In the genomic region with DNA sequence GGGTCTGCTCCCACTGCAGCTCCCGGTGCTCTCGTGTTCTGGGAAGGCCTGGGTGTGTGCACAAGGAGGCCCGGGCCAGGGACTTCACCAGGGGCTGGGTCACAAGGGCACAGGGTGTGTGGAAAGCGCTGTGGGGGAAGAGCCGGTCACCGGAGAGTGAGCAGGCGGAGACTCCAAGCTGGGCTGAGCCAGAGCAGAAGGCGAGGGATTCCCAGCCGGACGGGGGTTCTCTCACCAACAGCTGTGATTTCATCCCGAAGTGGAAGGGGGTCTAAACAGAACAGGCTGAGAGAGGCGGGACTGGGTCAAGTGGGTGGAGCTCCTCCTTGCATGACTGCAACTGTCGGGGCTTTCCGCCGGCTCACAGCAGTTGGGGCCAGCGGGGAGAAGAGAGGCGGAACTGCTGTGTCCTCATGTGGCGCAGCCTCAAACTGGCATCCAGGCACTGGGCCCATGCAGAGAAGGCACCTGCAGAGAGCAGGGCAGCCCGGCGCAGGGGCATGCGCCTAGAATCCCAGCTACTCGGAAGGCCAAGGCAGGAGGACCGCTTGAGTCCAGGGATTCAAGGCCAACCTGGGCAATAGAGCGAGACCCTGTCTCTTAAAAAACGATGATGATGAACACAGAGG, we compare ENCODE assay signal across 8 cellular contexts. TPM values are rescaled to one million over a fixed set of nuclear protein-coding genes. Genes with fewer than 3 reads are reported as not detected.
DNase-seq lines count a peak whose midpoint lies in the region; ATAC-seq and TF ChIP-seq lines count a peak whose summit lies in the region.

No MANE protein-coding gene starts in this region.

- H3K27ac Mint-ChIP-seq in progenitor cell of endocrine pancreas = peak overlapping the region; percentile 41

- no peaks in the 10 kb centered on the region for H3K9me3 Mint-ChIP-seq in progenitor cell of endocrine pancreas (ENCODE audit: low read depth)

- peak; percentile 75 for DNase-seq in activated CD4-positive, alpha-beta T cell treated with anti-CD3 and anti-CD28 coated beads for 1 hour
- DNase-seq in dorsolateral prefrontal cortex = peak in 3 of 10 donors; percentile 46 to 76 (median 68)
- DNase-seq in progenitor cell of endocrine pancreas (ENCODE audit: low spot score, unreplicated experiment) = no peak
- no peak for DNase-seq in GM03348 (ENCODE audit: low spot score)
- no peak for DNase-seq in sigmoid colon
- DNase-seq in NCI-H2196 treated with DMSO at 0.1 percent for 48 hours (lab: John Stamatoyannopoulos, UW; ENCODE audit: unreplicated experiment) = no peak

- H3K36me3 ChIP-seq in sigmoid colon = peaks cover 0 to 62% (median 28%) of the 10 kb centered on the region in 4 donors

- no peaks in the 10 kb centered on the region for H3K27me3 ChIP-seq in dorsolateral prefrontal cortex
- no peaks in the 10 kb centered on the region for H3K27me3 ChIP-seq in sigmoid colon

- TF ChIP-seq POLR2A in GM19193 (IDR thresholded peaks at IDR 0.05; ENCODE audit: extremely low read depth, insufficient read depth, insufficient read length) (peak; percentile 86), sigmoid colon (IDR thresholded peaks at IDR 0.05) (no peak)

- ATAC-seq in HG03159 (IDR thresholded peaks at IDR 0.05; ENCODE audit: unreplicated experiment) = peak; percentile 62

- intact Hi-C loops in dorsolateral prefrontal cortex (cut with DNase I) (no loop called here), sigmoid colon (cut with DNase I) (no loop called here)

- H3K4me3 ChIP-seq in dorsolateral prefrontal cortex = peak overlapping the region in 1 of 59 donors; percentile 10
- H3K4me3 ChIP-seq in sigmoid colon = no peak overlapping the region

- no peak for TF ChIP-seq EP300 in sigmoid colon (IDR thresholded peaks at IDR 0.05)

- TF ChIP-seq CTCF in dorsolateral prefrontal cortex (IDR thresholded peaks at IDR 0.05 in 54 of 56, conservative IDR thresholded peaks at IDR 0.05 in 2 of 56; ENCODE audit: low read depth in 1 of 56, partially characterized antibody in 56 of 56) (no peak), progenitor cell of endocrine pancreas (IDR thresholded peaks at IDR 0.05; ENCODE audit: unreplicated experiment) (no peak), sigmoid colon (IDR thresholded peaks at IDR 0.05) (no peak)

- H3K27ac ChIP-seq in dorsolateral prefrontal cortex (peak overlapping the region in 53 of 59 donors; percentile 1 to 88 (median 65)), sigmoid colon (peak overlapping the region in 2 of 4 donors; percentile 47 to 49)

- H3K4me1 Mint-ChIP-seq in progenitor cell of endocrine pancreas (ENCODE audit: low read depth) = no peaks in the 10 kb centered on the region

- peaks cover 14% of the 10 kb centered on the region for H3K36me3 Mint-ChIP-seq in progenitor cell of endocrine pancreas (ENCODE audit: insufficient read depth)

- no peaks in the 10 kb centered on the region for H3K9me3 ChIP-seq in sigmoid colon

- H3K4me3 Mint-ChIP-seq in progenitor cell of endocrine pancreas (ENCODE audit: low read depth) = no peak overlapping the region

- 46 to 75% methylated on average over 25 of the region's 25 CpGs for WGBS in sigmoid colon, 2 donors

- no peaks in the 10 kb centered on the region for H3K4me1 ChIP-seq in sigmoid colon

- H3K27me3 Mint-ChIP-seq in progenitor cell of endocrine pancreas = no peaks in the 10 kb centered on the region

RNA-seq across cellular contexts. Expression of gene ORAI2, which starts 7.6 kb away (rescaled TPM):
- 10 to 100 TPM; 18.2 to 90.7 (median 42.4) TPM for total RNA-seq in dorsolateral prefrontal cortex
- 35.4 and 41.8 TPM in 2 replicates for total RNA-seq in progenitor cell of endocrine pancreas
- total RNA-seq in sigmoid colon = 10 to 100 TPM in 2 of 4 donors, 1 to 10 TPM in 2; 6.4 to 15.8 (median 11.1) TPM
- 10 to 100 TPM in 1 of 3 donors, 1 to 10 TPM in 2; 1.4 to 38.7 (median 3.6) TPM for polyA plus RNA-seq in sigmoid colon

RNA-seq across cellular contexts. Expression of gene PRKRIP1, which starts 29.6 kb away (rescaled TPM):
- 10 to 100 TPM; 18.7 to 51.2 (median 29.6) TPM for total RNA-seq in dorsolateral prefrontal cortex
- 44.8 and 45.0 TPM in 2 replicates for total RNA-seq in progenitor cell of endocrine pancreas
- 10 to 100 TPM; 19.9 to 29.9 (median 25.9) TPM for total RNA-seq in sigmoid colon
- 10 to 100 TPM in 2 of 3 donors, 1 to 10 TPM in 1; 9.0 to 24.1 (median 12.6) TPM for polyA plus RNA-seq in sigmoid colon

RNA-seq across cellular contexts. Expression of gene ALKBH4, which starts 38.9 kb away (rescaled TPM):
- total RNA-seq in dorsolateral prefrontal cortex (10 to 100 TPM; 10.9 to 25.9 (median 16.9) TPM), progenitor cell of endocrine pancreas (14.3 and 16.4 TPM in 2 replicates), sigmoid colon (10 to 100 TPM in 3 of 4 donors, 1 to 10 TPM in 1; 8.0 to 26.7 (median 15.5) TPM)
- polyA plus RNA-seq in sigmoid colon = 10 to 100 TPM in 2 of 3 donors, 1 to 10 TPM in 1; 9.2 to 10.2 (median 10.2) TPM

RNA-seq across cellular contexts. Expression of gene LRWD1, which starts 39.0 kb away (rescaled TPM):
- total RNA-seq in dorsolateral prefrontal cortex = 10 to 100 TPM; 14.1 to 36.1 (median 21.8) TPM
- 27.7 and 31.8 TPM in 2 replicates for total RNA-seq in progenitor cell of endocrine pancreas
- 10 to 100 TPM in 1 of 4 donors, 1 to 10 TPM in 3; 7.2 to 19.4 (median 8.8) TPM for total RNA-seq in sigmoid colon
- 10 to 100 TPM; 13.4 to 18.8 (median 16.2) TPM for polyA plus RNA-seq in sigmoid colon

RNA-seq across cellular contexts. Expression of gene POLR2J, which starts 53.0 kb away (rescaled TPM):
- total RNA-seq in dorsolateral prefrontal cortex (10 to 100 TPM; 24.6 to 54.2 (median 35.4) TPM), progenitor cell of endocrine pancreas (48.6 and 50.5 TPM in 2 replicates), sigmoid colon (10 to 100 TPM in 3 of 4 donors, 1 to 10 TPM in 1; 9.9 to 29.3 (median 20.5) TPM)
- 100 to 1,000 TPM in 2 of 3 donors, 10 to 100 TPM in 1; 75.1 to 190 (median 166) TPM for polyA plus RNA-seq in sigmoid colon
